ENCODE assay signal across 7 cellular contexts in genomic region chr17:32879143-32879542, GRCh38. TPM values are rescaled to one million over a fixed set of nuclear protein-coding genes. Genes with fewer than 3 reads are reported as not detected.
"Had no signal": no experiment of that assay in that cellular context is flagged by ENCODE, and none has a peak within 500 bp of the region (broad histone marks: within the 10 kb centered on the region; RNA-seq: fewer than 3 reads in every experiment).

No MANE protein-coding gene starts in this region.

- ATAC-seq: K562 had no signal

- H3K27ac ChIP-seq: HL-60 had no signal

- H3K4me3 ChIP-seq: K562 had no signal

- FAIRE-seq: HTR-8/SVneo, K562 had no signal

- DNase-seq: IMR-90, KBM-7, KG1 had no signal

RNA-seq across cellular contexts. Expression of gene TMEM98, which starts 48.8 kb away (rescaled TPM):
- polyA plus RNA-seq: IgD-negative memory B cell had no signal
